ENCODE assay signal across 23 cellular contexts in genomic region chr3:141392018-141392370, GRCh38. TPM values are rescaled to one million over a fixed set of nuclear protein-coding genes. Genes with fewer than 3 reads are reported as not detected.
DNase-seq lines count a peak whose midpoint lies in the region; ATAC-seq and TF ChIP-seq lines count a peak whose summit lies in the region.
"Had no signal": no experiment of that assay in that cellular context is flagged by ENCODE, and none has a peak within 500 bp of the region (broad histone marks: within the 10 kb centered on the region; RNA-seq: fewer than 3 reads in every experiment).

No MANE protein-coding gene starts in this region.

- CTCF ChIA-PET in HEK293 (lab: Yijun Ruan, JAX): interaction anchor here (1.0 kb wide), 1 partner anchor 80 kb away, joined by 3 read pairs; no protein-coding TSS in a partner anchor

- H3K4me3 ChIP-seq in HEK293 (ENCODE audit: low read depth, low read length) (no peak overlapping the region), SK-N-MC (peak overlapping the region; percentile 42), mesodermal cell (ENCODE audit: extremely low read depth, insufficient read depth, low read length, poor library complexity, severe bottlenecking) (no peak overlapping the region), esophagus squamous epithelium (no peak overlapping the region)
- H3K4me3 ChIP-seq: prostate gland, upper lobe of left lung had no signal

- peak overlapping the region; percentile 15 for H3K9ac ChIP-seq in SK-N-MC (ENCODE audit: insufficient read length)

- peaks cover 12% of the 10 kb centered on the region for H3K4me1 ChIP-seq in HEK293 (ENCODE audit: control insufficient read depth, insufficient read depth, low read length)
- H3K4me1 ChIP-seq in mesodermal cell (ENCODE audit: control insufficient read depth, insufficient read depth, low read length, poor library complexity, severe bottlenecking): peaks cover 9% of the 10 kb centered on the region
- peaks cover 0 to 58% (median 5%) of the 10 kb centered on the region in 3 donors for H3K4me1 ChIP-seq in esophagus squamous epithelium

- H3K36me3 ChIP-seq in HEK293 (ENCODE audit: control insufficient read depth in 2 of 2, insufficient read depth in 1 of 2, low read length in 2 of 2) (no peaks in the 10 kb centered on the region), SK-N-MC (ENCODE audit: insufficient read depth, low read length) (peaks cover 27% of the 10 kb centered on the region), mesodermal cell (ENCODE audit: control insufficient read depth, insufficient read depth, low read length) (peaks cover 57% of the 10 kb centered on the region), esophagus squamous epithelium (peaks cover 0 to 9% (median 0%) of the 10 kb centered on the region in 3 donors)
- H3K36me3 ChIP-seq: prostate gland had no signal

- TF ChIP-seq CTCF in HEK293 (tag by site-specific recombination; IDR thresholded peaks at IDR 0.05) (no peak), esophagus squamous epithelium (IDR thresholded peaks at IDR 0.05) (no peak), chondrocyte (IDR thresholded peaks at IDR 0.05) (no peak)

- no peaks in the 10 kb centered on the region for H3K27me3 Mint-ChIP-seq in chondrocyte (ENCODE audit: low read depth)
- H3K27me3 Mint-ChIP-seq: T-cell had no signal

- peaks cover 11% of the 10 kb centered on the region for H3K9me3 Mint-ChIP-seq in chondrocyte (ENCODE audit: low read depth)

- intact Hi-C loops in esophagus squamous epithelium (cut with DNase I): no loop called here

- DNase-seq in SK-N-MC (ENCODE audit: low read depth, low spot score) (no peak), substantia nigra (lab: John Stamatoyannopoulos, UW) (no peak), esophagus squamous epithelium (lab: John Stamatoyannopoulos, UW) (no peak), chondrocyte (ENCODE audit: low spot score) (no peak)
- DNase-seq: activated CD4-positive, alpha-beta T cell treated with anti-CD3 and anti-CD28 coated beads for 36 hours; activated CD8-positive, alpha-beta memory T cell treated with anti-CD3 and anti-CD28 coated beads, Interleukin-2, amount 50 U/mL, for 4 hours; activated gamma-delta T cell treated with Interleukin-2 at 50 U/mL for 16 hours; CD8-positive, alpha-beta memory T cell; DMS79; erythroblast; natural killer cell; NCI-H1436; NCI-H2171; NCI-H526 treated with DMSO at 0.1 percent for 48 hours; SHP77 treated with DMSO at 0.1 percent for 48 hours; stimulated activated CD4-positive, alpha-beta T cell treated with anti-CD3 and anti-CD28 coated beads, Interleukin-1b, Interleukin-23, amount 100 ng/mL, for 48 hours; stimulated activated naive CD4-positive, alpha-beta T cell treated with Interleukin-2 at 50 U/mL for 16 hours; T-cell had no signal

- POLR2A ChIA-PET in HEK293 (lab: Yijun Ruan, JAX): no interaction called here

- ATAC-seq in HG02884 (IDR thresholded peaks at IDR 0.05; ENCODE audit: unreplicated experiment): no peak
- ATAC-seq: natural killer cell, T-cell had no signal

- TF ChIP-seq POLR2A in esophagus squamous epithelium (IDR thresholded peaks at IDR 0.05): no peak

- no peaks in the 10 kb centered on the region for H3K27me3 ChIP-seq in esophagus squamous epithelium
- H3K27me3 ChIP-seq: upper lobe of left lung had no signal

- 73% methylated on average over 2 of the region's 4 CpGs; no CpG with 5 or more reads in 1 of the 2 experiments for WGBS in mesodermal cell (ENCODE audit: insufficient coverage in 2 of 2), 2 experiments
- WGBS in esophagus squamous epithelium, 2 donors: 38 to 82% methylated on average over 4 of the region's 4 CpGs

- H3K4me1 Mint-ChIP-seq in chondrocyte (ENCODE audit: low read depth): peaks cover 20% of the 10 kb centered on the region

- no peak overlapping the region for H3K27ac Mint-ChIP-seq in chondrocyte (ENCODE audit: unreplicated experiment)
- H3K27ac Mint-ChIP-seq: activated CD4-positive, alpha-beta T cell treated with anti-CD3 and anti-CD28 coated beads for 36 hours; CD8-positive, alpha-beta memory T cell; natural killer cell had no signal

- peaks cover 18% of the 10 kb centered on the region for H3K36me3 Mint-ChIP-seq in chondrocyte (ENCODE audit: low read depth)

- no peaks in the 10 kb centered on the region for H3K9me3 ChIP-seq in HEK293 (ENCODE audit: control insufficient read depth, insufficient read depth, low read depth, low read length)
- peaks cover 19% of the 10 kb centered on the region for H3K9me3 ChIP-seq in SK-N-MC (ENCODE audit: low read depth, low read length)
- H3K9me3 ChIP-seq in mesodermal cell (ENCODE audit: control insufficient read depth, low read length): peaks cover 14% of the 10 kb centered on the region
- H3K9me3 ChIP-seq in esophagus squamous epithelium: no peaks in the 10 kb centered on the region
- H3K9me3 ChIP-seq: prostate gland had no signal

- H3K27ac ChIP-seq in HEK293 (ENCODE audit: extremely low read depth, low read depth, low read length): no peak overlapping the region
- H3K27ac ChIP-seq in SK-N-MC: peak overlapping the region; percentile 83
- peak overlapping the region; percentile 12 for H3K27ac ChIP-seq in mesodermal cell (ENCODE audit: low read depth, low read length, severe bottlenecking)
- H3K27ac ChIP-seq in substantia nigra (ENCODE audit: low read depth, low read length, poor library complexity, severe bottlenecking): peak overlapping the region; percentile 74
- H3K27ac ChIP-seq in esophagus squamous epithelium: peak overlapping the region in 1 of 4 donors; percentile 30

- H3K4me3 Mint-ChIP-seq in chondrocyte (ENCODE audit: unreplicated experiment): no peak overlapping the region
- H3K4me3 Mint-ChIP-seq: activated CD4-positive, alpha-beta T cell treated with anti-CD3 and anti-CD28 coated beads for 36 hours; CD8-positive, alpha-beta memory T cell; natural killer cell; T-cell had no signal

TF ChIP-seq in HEK293, 187 proteins besides CTCF, POLR2A, EP300 and RAD21:
- TF ChIP-seq ZNF555 (tag by site-specific recombination; conservative IDR thresholded peaks at IDR 0.05) (no peak), ZNF664 (tag by site-specific recombination; IDR thresholded peaks at IDR 0.05) (peak; percentile 65; the same call in 1 of the 2 replicates), ZNF391 (tag by site-specific recombination; IDR thresholded peaks at IDR 0.05; ENCODE audit: borderline replicate concordance, low read depth) (no peak), ZNF426 (tag by site-specific recombination; IDR thresholded peaks at IDR 0.05) (no peak)

RNA-seq across cellular contexts. Expression of gene ZBTB38, which starts 23.7 kb away (rescaled TPM):
- polyA plus RNA-seq in mesodermal cell (2013, experiment 1 of 2): 37.0 TPM
- 34.1 TPM for polyA plus RNA-seq in mesodermal cell (2013, experiment 2 of 2)
- total RNA-seq in esophagus squamous epithelium (10 to 100 TPM; 15.6 to 54.4 (median 33.1) TPM), chondrocyte (50.4 to 71.1 TPM (median 64.6 TPM) in 3 replicates)
